Comparison of ENCODE assay signal across 8 cellular contexts in genomic region chr16:85615014-85615851, GRCh38. TPM values are rescaled to one million over a fixed set of nuclear protein-coding genes. Genes with fewer than 3 reads are reported as not detected.
DNase-seq lines count a peak whose midpoint lies in the region; ATAC-seq, FAIRE-seq and TF ChIP-seq lines count a peak whose summit lies in the region.

No MANE protein-coding gene starts in this region.

- no CpG with 5 or more reads among the region's 39 CpGs for WGBS in gastroesophageal sphincter (ENCODE audit: low coverage in 1 of 2), 2 donors

- TF ChIP-seq CTCF in CD14-positive monocyte (IDR thresholded peaks at IDR 0.05): no peak
- no peak for TF ChIP-seq CTCF in LNCaP clone FGC (IDR thresholded peaks at IDR 0.05; ENCODE audit: control insufficient read depth, extremely low read depth, insufficient read depth)
- no peak for TF ChIP-seq CTCF in gastroesophageal sphincter (IDR thresholded peaks at IDR 0.05)
- TF ChIP-seq CTCF in retinal pigment epithelial cell (conservative IDR thresholded peaks at IDR 0.05; ENCODE audit: low read depth, low read length): no peak

- H3K4me3 Mint-ChIP-seq in CD14-positive monocyte: peak overlapping the region; percentile 94 to 98

- ATAC-seq in gastroesophageal sphincter: no peak

- TF ChIP-seq POLR2A in gastroesophageal sphincter (IDR thresholded peaks at IDR 0.05): no peak
- no peak for TF ChIP-seq POLR2A in GM12892 (IDR thresholded peaks at IDR 0.05; ENCODE audit: low read depth, low read length)

- intact Hi-C loops in CD14-positive monocyte (cut with micrococcal nuclease): loop anchor here (5.0 to 10.0 kb wide), 4 partner anchors 58 to 310 kb away; partner anchors contain the start of gene GINS2 (in 1 of the 2)

- DNase-seq in CD14-positive monocyte (ENCODE audit: low spot score) (no peak), LNCaP clone FGC (ENCODE audit: low read depth) (no peak), retinal pigment epithelial cell (ENCODE audit: low read depth) (no peak), GM12892 (ENCODE audit: insufficient read length) (no peak), hippocampal formation (lab: John Stamatoyannopoulos, UW) (no peak), NCI-H1092 (lab: John Stamatoyannopoulos, UW) (no peak)
- DNase-seq in activated CD8-positive, alpha-beta memory T cell treated with anti-CD3 and anti-CD28 coated beads, Interleukin-2, amount 50 U/mL, for 1 hour (ENCODE audit: extremely low read depth): peak; percentile 43

- H3K27ac Mint-ChIP-seq in CD14-positive monocyte: peak overlapping the region; percentile 93 to 98 (median 97)

- H3K4me3 ChIP-seq in LNCaP clone FGC (ENCODE audit: low read depth, low read length) (peak overlapping the region; percentile 79), gastroesophageal sphincter (no peak overlapping the region), retinal pigment epithelial cell (ENCODE audit: low read length) (peak overlapping the region; percentile 71)

- H3K9me3 Mint-ChIP-seq in CD14-positive monocyte: peaks cover 0 to 3% (median 0%) of the 10 kb centered on the region in 7 donors

- TF ChIP-seq EP300 in gastroesophageal sphincter (IDR thresholded peaks at IDR 0.05): no peak

- no peaks in the 10 kb centered on the region for H3K36me3 ChIP-seq in gastroesophageal sphincter

- H3K9me3 ChIP-seq in gastroesophageal sphincter: no peaks in the 10 kb centered on the region

- H3K27me3 ChIP-seq in gastroesophageal sphincter: no peaks in the 10 kb centered on the region

- peaks cover 49% of the 10 kb centered on the region for H3K4me1 Mint-ChIP-seq in CD14-positive monocyte

- no peak for FAIRE-seq in GM12892 (lab: Jason Lieb, UNC)

- peaks cover 0 to 9% (median 0%) of the 10 kb centered on the region in 3 donors for H3K27me3 Mint-ChIP-seq in CD14-positive monocyte (ENCODE audit: low read depth in 3 of 3)

- H3K4me1 ChIP-seq in gastroesophageal sphincter: peaks cover 0 to 71% (median 27%) of the 10 kb centered on the region in 3 donors

- H3K36me3 Mint-ChIP-seq in CD14-positive monocyte: peaks cover 6 to 7% of the 10 kb centered on the region in 2 donors

- H3K27ac ChIP-seq in gastroesophageal sphincter: peak overlapping the region in 3 of 4 donors; percentile 88 to 92 (median 92)

RNA-seq across cellular contexts. Expression of gene GSE1, which starts 2.1 kb away (rescaled TPM):
- under 1 TPM; 0.67 to 0.86 TPM for polyA plus RNA-seq in CD14-positive monocyte
- 10 to 100 TPM; 23.4 to 65.5 (median 52.5) TPM for total RNA-seq in gastroesophageal sphincter
- 18.8 TPM for polyA plus RNA-seq in GM12892 (2012; ENCODE audit: missing spikeins)

Comparison
In these comparisons a context has a peak if more than half of its experiments do, and no peak if none do; other contexts are left out.
1. H3K4me3 ChIP-seq: peak in LNCaP clone FGC (single experiment) and retinal pigment epithelial cell (single experiment); none in gastroesophageal sphincter (0 of 2).